In genomic region chr1:8239306-8240023, GRCh38 we compare ENCODE assay signal across 1 cellular context.
TF ChIP-seq lines count a peak whose summit lies in the region.

No MANE protein-coding gene starts in this region.

TF ChIP-seq in HepG2, 621 proteins besides CTCF, POLR2A, EP300 and RAD21 (continued from another document and continues in another):
- TF ChIP-seq, protein P1, sequence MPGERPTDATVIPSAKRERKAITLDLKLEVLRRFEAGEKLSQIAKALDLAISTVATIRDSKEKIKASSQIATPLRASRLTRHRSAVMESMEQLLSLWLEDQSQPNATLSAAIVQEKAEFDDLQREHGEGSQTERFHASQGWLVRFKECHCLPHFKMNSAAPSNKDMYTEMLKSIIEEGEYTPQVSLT (CRISPR knock-in tag; IDR thresholded peaks at IDR 0.05; ENCODE audit: borderline replicate concordance, low read depth), result no peak
- TF ChIP-seq GZF1 (CRISPR knock-in tag; IDR thresholded peaks at IDR 0.05) (0 out of 2 replicates have a peak, but pooled peaks have one; percentile 33), ZNF556 (CRISPR knock-in tag; IDR thresholded peaks at IDR 0.05; ENCODE audit: borderline replicate concordance) (no peak), ZC3H13 (CRISPR knock-in tag; IDR thresholded peaks at IDR 0.05) (no peak), KAT2B (IDR thresholded peaks at IDR 0.05; ENCODE audit: borderline replicate concordance, low read depth, low read length) (no peak), ONECUT2 (CRISPR knock-in tag; IDR thresholded peaks at IDR 0.05) (no peak), SAP130 (CRISPR knock-in tag; IDR thresholded peaks at IDR 0.05; ENCODE audit: low read depth) (peak; percentile 41; the same call in 1 of the 2 replicates), ZNF567 (CRISPR knock-in tag; IDR thresholded peaks at IDR 0.05; ENCODE audit: borderline replicate concordance) (no peak), NPAS2 (CRISPR knock-in tag; IDR thresholded peaks at IDR 0.05; ENCODE audit: borderline replicate concordance) (no peak), ZNF512 (CRISPR knock-in tag; IDR thresholded peaks at IDR 0.05) (no peak), DMTF1 (CRISPR knock-in tag; IDR thresholded peaks at IDR 0.05) (no peak), ZNF615 (CRISPR knock-in tag; IDR thresholded peaks at IDR 0.05; ENCODE audit: borderline replicate concordance) (no peak), ZSCAN30 (CRISPR knock-in tag; IDR thresholded peaks at IDR 0.05) (no peak), ZNF678 (CRISPR knock-in tag; IDR thresholded peaks at IDR 0.05) (no peak), DNMT3B (CRISPR knock-in tag; conservative IDR thresholded peaks at IDR 0.05) (no peak; the same call in 1 of the 2 replicates), ARID4A (CRISPR knock-in tag; IDR thresholded peaks at IDR 0.05; ENCODE audit: borderline replicate concordance) (no peak), ZNF367 (CRISPR knock-in tag; IDR thresholded peaks at IDR 0.05; ENCODE audit: borderline replicate concordance) (no peak), ZNF251 (CRISPR knock-in tag; IDR thresholded peaks at IDR 0.05) (no peak), POLR2AphosphoS5 (IDR thresholded peaks at IDR 0.05; ENCODE audit: low read depth, low read length) (peak; percentile 46; the same call in 1 of the 2 replicates), ZNF235 (CRISPR knock-in tag; IDR thresholded peaks at IDR 0.05; ENCODE audit: borderline replicate concordance) (0 out of 2 replicates have a peak, but pooled peaks have one; percentile 22), KLF9 (CRISPR knock-in tag; IDR thresholded peaks at IDR 0.05; ENCODE audit: low read depth) (no peak), ZNF512B (CRISPR knock-in tag; IDR thresholded peaks at IDR 0.05; ENCODE audit: borderline replicate concordance) (no peak), ZNF784 (CRISPR knock-in tag; IDR thresholded peaks at IDR 0.05; ENCODE audit: borderline replicate concordance) (no peak), ZNF792 (CRISPR knock-in tag; IDR thresholded peaks at IDR 0.05) (no peak), ZMYM4 (CRISPR knock-in tag; IDR thresholded peaks at IDR 0.05) (peak; percentile 21), SNAPC2 (CRISPR knock-in tag; IDR thresholded peaks at IDR 0.05) (no peak), YEATS4 (CRISPR knock-in tag; IDR thresholded peaks at IDR 0.05; ENCODE audit: borderline replicate concordance) (peak; percentile 76), ZBTB37 (CRISPR knock-in tag; IDR thresholded peaks at IDR 0.05) (no peak; the same call in 1 of the 2 replicates), SRSF9 (IDR thresholded peaks at IDR 0.05; ENCODE audit: borderline replicate concordance, insufficient read depth, low read depth, low read length, poor library complexity, severe bottlenecking) (no peak), ZBTB14 (CRISPR knock-in tag; IDR thresholded peaks at IDR 0.05) (no peak), SOX5 (CRISPR knock-in tag; IDR thresholded peaks at IDR 0.05; ENCODE audit: borderline replicate concordance) (peak; percentile 37; the same call in 1 of the 2 replicates), YEATS2 (CRISPR knock-in tag; IDR thresholded peaks at IDR 0.05; ENCODE audit: borderline replicate concordance) (0 out of 2 replicates have a peak, but pooled peaks have one; percentile 24), KLF6 (CRISPR knock-in tag; IDR thresholded peaks at IDR 0.05) (no peak), ZNF503 (CRISPR knock-in tag; IDR thresholded peaks at IDR 0.05) (no peak), HNRNPH1 (optimal IDR thresholded peaks at IDR 0.05; ENCODE audit: low read depth, low read length) (no peak), HDAC2 (CRISPR knock-in tag; IDR thresholded peaks at IDR 0.05) (no peak), FOXK1 (CRISPR knock-in tag; IDR thresholded peaks at IDR 0.05; ENCODE audit: borderline replicate concordance, low read depth) (peak; percentile 18; the same call in 1 of the 2 replicates), ZNF773 (CRISPR knock-in tag; IDR thresholded peaks at IDR 0.05; ENCODE audit: borderline replicate concordance) (no peak)
- TF ChIP-seq, protein P2, sequence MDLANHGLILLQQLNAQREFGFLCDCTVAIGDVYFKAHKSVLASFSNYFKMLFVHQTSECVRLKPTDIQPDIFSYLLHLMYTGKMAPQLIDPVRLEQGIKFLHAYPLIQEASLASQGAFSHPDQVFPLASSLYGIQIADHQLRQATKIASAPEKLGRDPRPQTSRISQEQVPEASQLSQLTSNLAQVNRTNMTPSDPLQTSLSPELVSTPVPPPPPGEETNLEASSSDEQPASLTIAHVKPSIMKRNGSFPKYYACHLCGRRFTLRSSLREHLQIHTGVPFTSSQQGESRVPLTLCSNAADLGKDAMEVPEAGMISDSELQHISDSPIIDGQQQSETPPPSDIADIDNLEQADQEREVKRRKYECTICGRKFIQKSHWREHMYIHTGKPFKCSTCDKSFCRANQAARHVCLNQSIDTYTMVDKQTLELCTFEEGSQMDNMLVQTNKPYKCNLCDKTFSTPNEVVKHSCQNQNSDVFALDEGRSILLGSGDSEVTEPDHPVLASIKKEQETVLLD (CRISPR knock-in tag; IDR thresholded peaks at IDR 0.05; ENCODE audit: low read depth), result no peak
- TF ChIP-seq, protein P3, sequence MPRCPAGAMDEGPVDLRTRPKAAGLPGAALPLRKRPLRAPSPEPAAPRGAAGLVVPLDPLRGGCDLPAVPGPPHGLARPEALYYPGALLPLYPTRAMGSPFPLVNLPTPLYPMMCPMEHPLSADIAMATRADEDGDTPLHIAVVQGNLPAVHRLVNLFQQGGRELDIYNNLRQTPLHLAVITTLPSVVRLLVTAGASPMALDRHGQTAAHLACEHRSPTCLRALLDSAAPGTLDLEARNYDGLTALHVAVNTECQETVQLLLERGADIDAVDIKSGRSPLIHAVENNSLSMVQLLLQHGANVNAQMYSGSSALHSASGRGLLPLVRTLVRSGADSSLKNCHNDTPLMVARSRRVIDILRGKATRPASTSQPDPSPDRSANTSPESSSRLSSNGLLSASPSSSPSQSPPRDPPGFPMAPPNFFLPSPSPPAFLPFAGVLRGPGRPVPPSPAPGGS (CRISPR knock-in tag; IDR thresholded peaks at IDR 0.05), result no peak
